Comparison of ENCODE assay signal across 14 cellular contexts in the genomic region with DNA sequence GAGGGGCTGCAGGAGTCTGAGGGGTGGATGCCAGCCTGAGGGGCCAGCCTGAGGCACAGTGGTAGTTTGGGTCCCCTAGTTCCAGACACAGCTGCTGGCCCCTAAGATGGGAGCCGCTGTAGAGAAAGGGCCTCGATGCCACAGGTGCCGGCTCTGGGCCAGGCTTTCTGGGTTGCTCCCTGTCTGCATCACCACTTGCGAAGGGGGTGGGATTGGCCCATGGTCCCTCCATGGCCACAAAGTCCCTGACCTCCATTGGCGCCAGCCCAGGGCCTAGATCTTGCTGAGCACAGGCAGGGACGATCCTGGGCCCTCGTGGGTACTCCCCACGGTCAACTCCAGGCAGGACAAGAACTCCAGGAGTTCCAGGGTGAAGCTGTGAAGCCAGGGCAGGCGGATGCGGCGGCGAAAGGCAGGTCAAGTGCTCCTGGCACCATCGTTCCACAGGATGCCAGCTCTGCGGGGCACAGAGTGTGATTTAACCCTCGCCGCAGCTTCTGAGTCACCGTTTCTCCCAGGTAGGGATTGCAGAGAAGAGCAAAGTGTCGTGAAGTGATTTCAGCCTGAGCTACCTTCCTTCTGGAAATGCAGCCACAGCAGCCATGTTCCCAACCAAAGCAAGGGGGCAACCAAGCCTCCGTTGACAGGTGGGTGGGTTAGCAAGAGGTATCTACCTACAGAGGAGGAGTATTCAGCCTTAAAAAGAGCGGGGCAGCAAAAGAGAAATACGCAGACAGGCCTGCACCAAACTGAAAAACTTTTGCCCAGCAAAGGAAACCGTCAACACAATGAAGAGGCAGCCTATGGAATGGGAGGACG. TPM values are rescaled to one million over a fixed set of nuclear protein-coding genes. Genes with fewer than 3 reads are reported as not detected.
DNase-seq lines count a peak whose midpoint lies in the region; ATAC-seq and TF ChIP-seq lines count a peak whose summit lies in the region.
"Had no signal": no experiment of that assay in that cellular context is flagged by ENCODE, and none has a peak within 500 bp of the region (broad histone marks: within the 10 kb centered on the region; RNA-seq: fewer than 3 reads in every experiment).

No MANE protein-coding gene starts in this region.

- H3K9me2 ChIP-seq in DOHH2 (replicated peaks; ENCODE audit: control insufficient read depth, low read length) = no peaks in the 10 kb centered on the region

- peaks cover 97% of the 10 kb centered on the region for H3K4me1 ChIP-seq in DOHH2 (ENCODE audit: control insufficient read depth, low read length)
- peaks cover 23% of the 10 kb centered on the region for H3K4me1 ChIP-seq in adipocyte (ENCODE audit: control insufficient read depth, insufficient read depth, low read length)
- H3K4me1 ChIP-seq: SJCRH30 had no signal

- peak overlapping the region; percentile 97 for H3K4me2 ChIP-seq in DOHH2 (ENCODE audit: low read length)

- no peak for ATAC-seq in GM18861 (IDR thresholded peaks at IDR 0.05; ENCODE audit: unreplicated experiment)

- H3K36me3 ChIP-seq in DOHH2 (ENCODE audit: control insufficient read depth, low read length) (peaks cover 34% of the 10 kb centered on the region), adipocyte (ENCODE audit: control insufficient read depth, insufficient read depth, low read length, severe bottlenecking) (no peaks in the 10 kb centered on the region)
- H3K36me3 ChIP-seq: SJCRH30 had no signal

- H3K27me3 ChIP-seq in DOHH2 (ENCODE audit: control insufficient read depth, low read length) (no peaks in the 10 kb centered on the region), adipocyte (replicated peaks; ENCODE audit: control insufficient read depth, insufficient read depth, low read length) (no peaks in the 10 kb centered on the region)
- H3K27me3 ChIP-seq: SJCRH30 had no signal

- H3K79me2 ChIP-seq in DOHH2 (ENCODE audit: control insufficient read depth, low read length) = no peaks in the 10 kb centered on the region

- peaks cover 36% of the 10 kb centered on the region for H3F3A ChIP-seq in DOHH2 (ENCODE audit: control insufficient read depth, insufficient read depth)

- TF ChIP-seq CTCF in DOHH2 (IDR thresholded peaks at IDR 0.05; ENCODE audit: low read depth, low read length, poor library complexity, severe bottlenecking) = no peak

- H3K27ac ChIP-seq in DOHH2 (ENCODE audit: low read depth, low read length) = peak overlapping the region; percentile 100
- H3K27ac ChIP-seq: SJCRH30 had no signal

- peak; percentile 32 for DNase-seq in 8988T
- DNase-seq in adipocyte (ENCODE audit: low read depth) = no peak
- DNase-seq in mucosa of gallbladder (ENCODE audit: low spot score) = peak; percentile 8
- DNase-seq in A172 (ENCODE audit: low spot score) = no peak
- no peak for DNase-seq in T-helper 2 cell
- no peak for DNase-seq in NCI-H1694 treated with DMSO at 0.1 percent for 48 hours (lab: John Stamatoyannopoulos, UW)
- DNase-seq: activated naive CD4-positive, alpha-beta T cell treated with Interleukin-2 at 50 U/mL for 16 hours; CD8-positive, alpha-beta memory T cell; central memory CD4-positive, alpha-beta T cell; midbrain; NCI-H774; SJCRH30 had no signal

- H3K4me3 ChIP-seq in DOHH2 (ENCODE audit: low read length) = peak overlapping the region; percentile 63
- H3K4me3 ChIP-seq in adipocyte (ENCODE audit: low read length) = no peak overlapping the region
- H3K4me3 ChIP-seq: SJCRH30 had no signal

- H3K9me3 ChIP-seq in DOHH2 (ENCODE audit: control insufficient read depth, insufficient read depth, low read length) = no peaks in the 10 kb centered on the region
- H3K9me3 ChIP-seq in adipocyte (ENCODE audit: control insufficient read depth, low read length) = no peaks in the 10 kb centered on the region
- H3K9me3 ChIP-seq: SJCRH30 had no signal

- peak overlapping the region; percentile 70 for H3K9ac ChIP-seq in adipocyte (ENCODE audit: low read length)

- H4K20me1 ChIP-seq in DOHH2 (ENCODE audit: control insufficient read depth, insufficient read depth, low read depth, low read length) = no peaks in the 10 kb centered on the region

RNA-seq across cellular contexts. Expression of gene EXOC3, which starts 41.6 kb away (rescaled TPM):
- 71.6 TPM for total RNA-seq in mucosa of gallbladder
- 33.3 and 34.7 TPM in 2 replicates for total RNA-seq in A172 (2014; rRNA removed; shearing (Covaris generic))

Comparison
In these comparisons a context has a peak if more than half of its experiments do, and no peak if none do; other contexts are left out.
1. DNase-seq: peak in 8988T (single experiment) and mucosa of gallbladder (single experiment); none in adipocyte (single experiment), A172 (single experiment), T-helper 2 cell (0 of 5) and NCI-H1694 treated with DMSO at 0.1 percent for 48 hours (single experiment).